ENCODE assay signal across 28 cellular contexts in genomic region chr6:113466526-113466925, GRCh38.
"Had no signal": no experiment of that assay in that cellular context is flagged by ENCODE, and none has a peak within 500 bp of the region (broad histone marks: within the 10 kb centered on the region; RNA-seq: fewer than 3 reads in every experiment).

No MANE protein-coding gene starts in this region.

- H3K4me3 ChIP-seq: ascending aorta, breast epithelium, cardiac muscle cell, colonic mucosa, esophagus squamous epithelium, gastroesophageal sphincter had no signal

- H3K36me3 ChIP-seq: ascending aorta, breast epithelium, cardiac muscle cell, colonic mucosa, esophagus squamous epithelium, gastroesophageal sphincter had no signal

- H3K27me3 ChIP-seq: ascending aorta, breast epithelium, colonic mucosa, esophagus squamous epithelium, gastroesophageal sphincter had no signal

- DNase-seq: activated CD4-positive, alpha-beta memory T cell treated with anti-CD3 and anti-CD28 coated beads, Interleukin-2, amount 10 ng/mL, durations not matched to agents 7 days and 5 days; activated CD4-positive, alpha-beta T cell treated with anti-CD3 and anti-CD28 coated beads for 1 hour; activated CD4-positive, alpha-beta T cell treated with anti-CD3 and anti-CD28 coated beads for 4 hours; activated CD4-positive, alpha-beta T cell treated with anti-CD3 and anti-CD28 coated beads, Interleukin-2, amount 10 ng/mL, durations not matched to agents 7 days and 5 days; activated CD4-positive, alpha-beta T cell treated with anti-CD3 and anti-CD28 coated beads, Interleukin-2, amount 50 U/mL, for 4 hours; activated CD8-positive, alpha-beta memory T cell treated with anti-CD3 and anti-CD28 coated beads, Interleukin-2, amount 50 U/mL, for 48 hours; activated gamma-delta T cell; activated naive CD4-positive, alpha-beta T cell; activated naive CD4-positive, alpha-beta T cell treated with anti-CD3 and anti-CD28 coated beads, Interleukin-2, amount 10 ng/mL, durations not matched to agents 7 days and 5 days; activated naive CD8-positive, alpha-beta T cell treated with anti-CD3 and anti-CD28 coated beads, Interleukin-2, amount 10 ng/mL, durations not matched to agents 7 days and 5 days; activated T-cell treated with anti-CD3 and anti-CD28 coated beads for 4 hours; activated T-cell treated with anti-CD3 and anti-CD28 coated beads, Interleukin-2, amount 50 U/mL, for 24 hours; activated T-cell treated with anti-CD3 and anti-CD28 coated beads, Interleukin-2, amount 50 U/mL, for 72 hours; central memory CD4-positive, alpha-beta T cell; cerebellar nuclear complex; colonic mucosa; effector CD8-positive, alpha-beta T cell; esophagus squamous epithelium; foreskin melanocyte; T-helper 2 cell had no signal

- H3K9me3 ChIP-seq: ascending aorta, breast epithelium, colonic mucosa, esophagus squamous epithelium, gastroesophageal sphincter had no signal

- ATAC-seq: activated naive CD4-positive, alpha-beta T cell treated with anti-CD3 and anti-CD28 coated beads, Interleukin-2, amount 50 U/mL, for 72 hours; activated T-cell treated with anti-CD3 and anti-CD28 coated beads, Interleukin-2, amount 50 U/mL, for 72 hours; gastroesophageal sphincter; WTC11 had no signal

- H3K4me1 ChIP-seq: ascending aorta, breast epithelium, colonic mucosa, esophagus squamous epithelium had no signal

- H3K27ac ChIP-seq: ascending aorta, breast epithelium, cardiac muscle cell, colonic mucosa, epithelial cell of prostate, esophagus squamous epithelium, gastroesophageal sphincter, VCaP had no signal
